8 cellular contexts compared by ENCODE assay signal in genomic region chr18:10524507-10525425, GRCh38. TPM values are rescaled to one million over a fixed set of nuclear protein-coding genes. Genes with fewer than 3 reads are reported as not detected.
DNase-seq lines count a peak whose midpoint lies in the region; ATAC-seq and TF ChIP-seq lines count a peak whose summit lies in the region.

No MANE protein-coding gene starts in this region.

- peak overlapping the region; percentile 95 to 99 (median 97) for H3K4me3 Mint-ChIP-seq in IgD-negative memory B cell

- in situ Hi-C loops in GM13976 (cut with MboI; ENCODE audit: low sequenced_read_pairs, unreplicated experiment): loop anchor here (5.0 kb wide), 1 partner anchor 552 kb away; no protein-coding TSS in a partner anchor

- DNase-seq in AG09309 (ENCODE audit: low read depth) (peak; percentile 20), amniotic epithelial cell (ENCODE audit: low read depth) (peak; percentile 86), NCI-H2227 treated with DMSO at 0.1 percent for 48 hours (lab: John Stamatoyannopoulos, UW) (no peak), GM13976 (ENCODE audit: low spot score) (no peak)

- H3K27ac Mint-ChIP-seq in IgD-negative memory B cell: peak overlapping the region; percentile 98

- H3K4me1 ChIP-seq in mesodermal cell (ENCODE audit: control insufficient read depth, insufficient read depth, low read length, poor library complexity, severe bottlenecking): peaks cover 3% of the 10 kb centered on the region

- H3K36me3 ChIP-seq in mesodermal cell (ENCODE audit: control insufficient read depth, insufficient read depth, low read length): no peaks in the 10 kb centered on the region

- no peaks in the 10 kb centered on the region for H3K9me3 Mint-ChIP-seq in IgD-negative memory B cell

- H3K27ac ChIP-seq in mesodermal cell (ENCODE audit: low read depth, low read length, severe bottlenecking): no peak overlapping the region

- H3K4me3 ChIP-seq in AG09309 (ENCODE audit: control insufficient read depth, low read depth, low read length) (peak overlapping the region; percentile 87; the same call in 1 of the 2 replicates), mesodermal cell (ENCODE audit: extremely low read depth, insufficient read depth, low read length, poor library complexity, severe bottlenecking) (peak overlapping the region; percentile 94)

- H3K36me3 Mint-ChIP-seq in IgD-negative memory B cell: no peaks in the 10 kb centered on the region

- WGBS in mesodermal cell (ENCODE audit: insufficient coverage in 2 of 2), 2 experiments: 89 to 90% methylated on average over 7 to 9 of the region's 11 CpGs

- ATAC-seq in GM18519 (IDR thresholded peaks at IDR 0.05; ENCODE audit: low FRiP score, unreplicated experiment) (no peak), GM19351 (IDR thresholded peaks at IDR 0.05; ENCODE audit: unreplicated experiment) (no peak)

- H3K9me3 ChIP-seq in mesodermal cell (ENCODE audit: control insufficient read depth, low read length): no peaks in the 10 kb centered on the region

- no peak for TF ChIP-seq CTCF in AG09309 (IDR thresholded peaks at IDR 0.05; ENCODE audit: control insufficient read depth, insufficient read depth, low read depth, low read length, missing control alignments)
- TF ChIP-seq CTCF in GM13976 (IDR thresholded peaks at IDR 0.05; ENCODE audit: borderline replicate concordance, control extremely low read depth, extremely low read depth, insufficient read depth, missing control alignments): no peak

- peaks cover 34 to 43% (median 40%) of the 10 kb centered on the region in 3 donors for H3K4me1 Mint-ChIP-seq in IgD-negative memory B cell

- H3K27me3 Mint-ChIP-seq in IgD-negative memory B cell: peaks cover 6% of the 10 kb centered on the region

RNA-seq across cellular contexts. Expression of gene NAPG, which starts 1.1 kb away (rescaled TPM):
- 15.0 TPM for polyA plus RNA-seq in IgD-negative memory B cell
- polyA plus RNA-seq in mesodermal cell (2013, experiment 1 of 2): 27.2 TPM
- polyA plus RNA-seq in mesodermal cell (2013, experiment 2 of 2): 26.0 TPM

Comparison
In these comparisons a context has a peak if more than half of its experiments do, and no peak if none do; other contexts are left out.
1. DNase-seq: peak in AG09309 (single experiment) and amniotic epithelial cell (single experiment); none in NCI-H2227 treated with DMSO at 0.1 percent for 48 hours (single experiment) and GM13976 (single experiment).